In the genomic region with DNA sequence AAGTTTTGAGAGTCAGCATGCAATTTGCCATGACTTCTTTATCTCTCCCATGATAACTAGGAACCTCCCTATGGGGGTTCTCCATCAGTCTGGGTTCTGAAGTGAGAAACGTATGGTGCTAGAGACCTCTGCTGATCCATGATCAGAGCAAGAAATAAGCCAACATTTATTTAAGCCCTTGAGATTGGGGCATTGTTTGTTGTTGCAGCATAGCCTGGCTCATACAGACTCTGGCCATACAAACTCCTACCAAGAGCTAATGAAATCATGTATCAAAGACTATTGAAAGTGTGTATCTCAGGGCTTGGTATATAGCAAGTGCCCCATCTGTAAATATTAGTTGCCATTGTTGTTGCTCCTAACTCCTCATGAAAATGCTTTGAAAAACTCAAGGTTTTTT, we compare ENCODE assay signal across 6 cellular contexts.
"Had no signal": no experiment of that assay in that cellular context is flagged by ENCODE, and none has a peak within 500 bp of the region (broad histone marks: within the 10 kb centered on the region; RNA-seq: fewer than 3 reads in every experiment).

No MANE protein-coding gene starts in this region.

- H3K4me2 ChIP-seq: KMS-11 had no signal

- H3K27ac ChIP-seq: HL-60, KMS-11 had no signal

- DNase-seq: IMR-90, KBM-7, KG1 had no signal

- H3K9ac ChIP-seq: KMS-11 had no signal

- FAIRE-seq: HTR-8/SVneo had no signal
